15 cellular contexts compared by ENCODE assay signal in the genomic region with DNA sequence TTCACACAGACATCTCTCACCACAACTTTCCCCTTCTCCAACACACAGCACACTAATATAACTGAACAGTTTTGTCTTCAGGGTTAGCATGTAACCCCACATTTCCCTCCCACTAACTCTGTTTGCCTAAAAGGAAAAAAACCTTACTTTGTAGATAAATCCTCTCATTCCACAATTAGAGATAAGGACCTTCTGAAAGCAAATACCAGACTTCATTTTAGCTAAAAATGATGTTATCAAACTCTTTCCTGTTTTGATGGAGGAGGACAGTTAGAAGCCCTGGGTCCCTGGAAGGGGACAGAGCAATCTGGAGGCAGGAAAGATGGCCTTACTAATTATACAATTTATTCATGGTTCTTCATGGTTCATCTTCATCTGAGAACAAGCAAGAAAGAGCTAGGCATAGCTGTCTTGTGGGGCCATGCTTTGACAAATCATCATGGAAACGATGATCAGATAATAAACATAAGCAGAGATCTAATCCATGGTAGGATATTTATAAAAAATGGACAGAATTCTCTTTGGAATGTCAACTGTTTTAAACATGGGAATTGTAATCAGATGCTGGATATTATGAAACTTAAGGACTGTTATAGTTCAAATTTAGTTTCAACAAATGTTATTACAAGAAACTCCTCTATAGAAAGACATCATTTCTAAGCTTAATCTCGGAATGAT.
"Had no signal": no experiment of that assay in that cellular context is flagged by ENCODE, and none has a peak within 500 bp of the region (broad histone marks: within the 10 kb centered on the region; RNA-seq: fewer than 3 reads in every experiment).

No MANE protein-coding gene starts in this region.

- ATAC-seq: activated CD8-positive, alpha-beta memory T cell treated with anti-CD3 and anti-CD28 coated beads, Interleukin-2, amount 10 ng/mL, durations not matched to agents 7 days and 5 days; body of pancreas; left ventricle myocardium superior; pancreas had no signal

- H2AFZ ChIP-seq: hepatocyte had no signal

- H3K27ac Mint-ChIP-seq: activated CD8-positive, alpha-beta memory T cell treated with anti-CD3 and anti-CD28 coated beads, Interleukin-2, amount 10 ng/mL, durations not matched to agents 7 days and 5 days had no signal

- H3K36me3 ChIP-seq: pancreas, stomach, thoracic aorta had no signal

- H3K27ac ChIP-seq: body of pancreas, hepatocyte, pancreas, stomach, thoracic aorta had no signal

- H3K79me2 ChIP-seq: hepatocyte had no signal

- H3K4me1 ChIP-seq: body of pancreas had no signal

- H3K4me2 ChIP-seq: hepatocyte had no signal

- DNase-seq: activated CD4-positive, alpha-beta T cell treated with anti-CD3 and anti-CD28 coated beads, Interleukin-2, amount 50 U/mL, for 1 hour; activated CD4-positive, CD25-positive, alpha-beta regulatory T cell; activated CD8-positive, alpha-beta memory T cell treated with anti-CD3 and anti-CD28 coated beads, Interleukin-2, amount 10 ng/mL, durations not matched to agents 7 days and 5 days; activated naive CD4-positive, alpha-beta T cell; amniotic stem cell; body of pancreas; central memory CD4-positive, alpha-beta T cell; cortex of kidney; effector CD8-positive, alpha-beta T cell; left ventricle myocardium superior; pancreas; stimulated activated CD4-positive, alpha-beta T cell treated with anti-CD3 and anti-CD28 coated beads, Interleukin-4, amount 100 ng/mL, for 1 hour; stomach had no signal

- H3K36me3 Mint-ChIP-seq: activated CD8-positive, alpha-beta memory T cell treated with anti-CD3 and anti-CD28 coated beads, Interleukin-2, amount 10 ng/mL, durations not matched to agents 7 days and 5 days had no signal

- H3K27me3 Mint-ChIP-seq: activated CD8-positive, alpha-beta memory T cell treated with anti-CD3 and anti-CD28 coated beads, Interleukin-2, amount 10 ng/mL, durations not matched to agents 7 days and 5 days had no signal

- H3K27me3 ChIP-seq: body of pancreas, hepatocyte, pancreas, stomach had no signal

- H3K4me3 ChIP-seq: body of pancreas, hepatocyte, pancreas, stomach, thoracic aorta had no signal

- FAIRE-seq: pancreas had no signal

- H3K9me3 ChIP-seq: body of pancreas, pancreas, stomach, thoracic aorta had no signal

- H3K4me3 Mint-ChIP-seq: activated CD8-positive, alpha-beta memory T cell treated with anti-CD3 and anti-CD28 coated beads, Interleukin-2, amount 10 ng/mL, durations not matched to agents 7 days and 5 days had no signal
